In the genomic region with DNA sequence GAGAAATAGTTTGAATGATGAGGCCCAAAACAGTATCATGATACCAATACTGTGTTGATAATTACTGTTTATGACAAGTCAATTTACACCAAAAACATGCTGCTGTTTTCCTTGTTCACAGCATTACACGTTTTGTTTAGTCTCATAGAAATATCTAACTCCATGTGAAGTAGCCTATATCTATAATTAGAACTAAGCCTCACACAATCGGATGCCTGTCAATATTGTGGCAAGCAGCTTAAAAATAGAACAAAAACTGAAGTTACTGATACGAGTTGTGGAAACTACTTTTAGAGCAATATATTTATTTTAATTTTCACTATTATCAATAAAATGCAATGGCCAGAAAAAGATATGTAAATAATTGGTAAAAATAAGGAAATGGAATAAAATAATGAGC, we compare ENCODE assay signal across 25 cellular contexts.
"Had no signal": no experiment of that assay in that cellular context is flagged by ENCODE, and none has a peak within 500 bp of the region (broad histone marks: within the 10 kb centered on the region; RNA-seq: fewer than 3 reads in every experiment).

No MANE protein-coding gene starts in this region.

- H3K4me1 Mint-ChIP-seq: endodermal cell; stimulated activated naive B cell treated with anti-CD40 and anti-IgM and Interleukin-4, amounts not matched to agents 10 μg/mL and 1 μg/mL and 100 μg/mL, for 72 hours had no signal

- H3K27ac Mint-ChIP-seq: dendritic cell treated with granulocyte-macrophage colony-stimulating factor and Interleukin-4, amounts not matched to agents 40 ng/mL and 50 ng/mL, for 4 days; endodermal cell; natural killer cell; stimulated activated naive B cell treated with anti-CD40 and anti-IgM and Interleukin-4, amounts not matched to agents 10 μg/mL and 1 μg/mL and 100 μg/mL, for 72 hours; stimulated activated naive CD8-positive, alpha-beta T cell treated with anti-CD3 and anti-CD28 coated beads, Interleukin-15, Interleukin-2, amounts not matched to agents 100 ng/mL and 50 ng/mL, for 24 hours had no signal

- H3K27ac ChIP-seq: colonic mucosa, epithelial cell of prostate, foreskin keratinocyte, gastroesophageal sphincter, heart right ventricle, left lung, pancreas, right lobe of liver, spleen, thoracic aorta, tibial nerve, upper lobe of left lung had no signal

- H3K9me3 ChIP-seq: colonic mucosa, gastroesophageal sphincter, heart right ventricle, left lung, pancreas, right lobe of liver, spleen, thoracic aorta, tibial nerve, upper lobe of left lung had no signal

- H3K4me3 ChIP-seq: colonic mucosa, gastroesophageal sphincter, heart right ventricle, left lung, pancreas, right lobe of liver, spleen, thoracic aorta, tibial nerve, upper lobe of left lung had no signal

- FAIRE-seq: pancreas, urothelium cell line had no signal

- H3K9me3 Mint-ChIP-seq: dendritic cell treated with granulocyte-macrophage colony-stimulating factor and Interleukin-4, amounts not matched to agents 40 ng/mL and 50 ng/mL, for 4 days; endodermal cell; natural killer cell; stimulated activated naive B cell treated with anti-CD40 and anti-IgM and Interleukin-4, amounts not matched to agents 10 μg/mL and 1 μg/mL and 100 μg/mL, for 72 hours; stimulated activated naive CD8-positive, alpha-beta T cell treated with anti-CD3 and anti-CD28 coated beads, Interleukin-15, Interleukin-2, amounts not matched to agents 100 ng/mL and 50 ng/mL, for 24 hours had no signal

- H3K36me3 ChIP-seq: colonic mucosa, gastroesophageal sphincter, heart right ventricle, left lung, pancreas, right lobe of liver, spleen, thoracic aorta, tibial nerve, upper lobe of left lung had no signal

- H3K36me3 Mint-ChIP-seq: natural killer cell had no signal

- H3K4me1 ChIP-seq: colonic mucosa, foreskin keratinocyte, gastroesophageal sphincter, left lung, pancreas, right lobe of liver, spleen, tibial nerve, upper lobe of left lung had no signal

- H3K4me3 Mint-ChIP-seq: dendritic cell treated with granulocyte-macrophage colony-stimulating factor and Interleukin-4, amounts not matched to agents 40 ng/mL and 50 ng/mL, for 4 days; endodermal cell; natural killer cell; stimulated activated naive B cell treated with anti-CD40 and anti-IgM and Interleukin-4, amounts not matched to agents 10 μg/mL and 1 μg/mL and 100 μg/mL, for 72 hours; stimulated activated naive CD8-positive, alpha-beta T cell treated with anti-CD3 and anti-CD28 coated beads, Interleukin-15, Interleukin-2, amounts not matched to agents 100 ng/mL and 50 ng/mL, for 24 hours had no signal

- ATAC-seq: esophagus mucosa; foreskin keratinocyte; gastroesophageal sphincter; heart right ventricle; left cardiac atrium; left lung; pancreas; right lobe of liver; stimulated activated naive B cell treated with anti-CD40 and anti-IgM and Interleukin-4, amounts not matched to agents 10 μg/mL and 1 μg/mL and 100 μg/mL, for 72 hours had no signal

- H3K27me3 ChIP-seq: colonic mucosa, foreskin keratinocyte, gastroesophageal sphincter, heart right ventricle, left lung, pancreas, right lobe of liver, spleen, tibial nerve, upper lobe of left lung had no signal

- DNase-seq: colonic mucosa; effector CD8-positive, alpha-beta T cell; endodermal cell; foreskin keratinocyte; heart right ventricle; hippocampal formation; left cardiac atrium; mesenchymal stem cell; midbrain; natural killer cell; occipital lobe; pancreas; right lobe of liver; spleen; stimulated activated naive B cell treated with anti-CD40 and anti-IgM and Interleukin-4, amounts not matched to agents 10 μg/mL and 1 μg/mL and 100 μg/mL, for 72 hours; upper lobe of left lung had no signal

- H3K27me3 Mint-ChIP-seq: dendritic cell treated with granulocyte-macrophage colony-stimulating factor and Interleukin-4, amounts not matched to agents 40 ng/mL and 50 ng/mL, for 4 days; stimulated activated naive B cell treated with anti-CD40 and anti-IgM and Interleukin-4, amounts not matched to agents 10 μg/mL and 1 μg/mL and 100 μg/mL, for 72 hours; stimulated activated naive CD8-positive, alpha-beta T cell treated with anti-CD3 and anti-CD28 coated beads, Interleukin-15, Interleukin-2, amounts not matched to agents 100 ng/mL and 50 ng/mL, for 24 hours had no signal
